In the genomic region with DNA sequence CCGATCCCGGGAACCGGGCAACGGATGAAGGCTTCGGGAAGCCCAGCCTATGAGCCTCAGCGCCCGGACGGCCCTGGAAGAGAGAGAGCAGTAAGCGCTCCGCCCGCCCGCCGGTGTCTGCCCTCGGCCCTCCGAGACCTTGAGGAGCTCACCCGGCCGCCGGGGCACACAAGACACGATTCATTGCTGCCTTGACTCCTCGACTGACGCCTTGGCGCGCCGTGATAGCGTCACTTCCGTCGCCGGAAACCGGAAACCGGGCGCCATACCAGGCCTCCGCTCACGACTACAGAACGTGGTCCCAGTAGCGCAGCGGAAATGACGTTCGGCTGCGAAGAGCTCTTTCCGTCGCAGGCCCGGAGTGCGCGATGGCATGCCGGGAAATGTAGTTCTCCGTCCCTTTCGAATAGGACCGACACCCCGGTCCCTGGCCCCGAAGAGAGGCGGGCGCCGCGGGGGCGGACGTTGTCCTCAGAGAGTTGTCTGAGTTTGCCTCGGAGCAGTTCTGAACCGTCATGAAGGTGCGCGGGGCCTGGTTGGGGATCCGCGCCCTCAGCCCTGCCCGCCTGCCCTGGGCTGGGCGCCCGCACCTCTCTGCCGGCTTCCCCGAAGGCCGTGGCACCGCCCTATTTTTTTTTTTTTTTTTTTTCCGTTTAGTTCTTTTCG, we compare ENCODE assay signal across 1 cellular context.
TF ChIP-seq lines count a peak whose summit lies in the region.

A gene (minus strand): TSS at position 208 of the 666 bp plus-strand sequence. CDS start 24 bp downstream, at position 184.

TF ChIP-seq in HepG2, 621 proteins besides CTCF, POLR2A, EP300 and RAD21 (continued from another document and continues in another):
- no peak for TF ChIP-seq PLRG1 (conservative IDR thresholded peaks at IDR 0.05)
- TF ChIP-seq NFE2L2 (IDR thresholded peaks at IDR 0.05; ENCODE audit: low read length): no peak
- TF ChIP-seq, protein P1, sequence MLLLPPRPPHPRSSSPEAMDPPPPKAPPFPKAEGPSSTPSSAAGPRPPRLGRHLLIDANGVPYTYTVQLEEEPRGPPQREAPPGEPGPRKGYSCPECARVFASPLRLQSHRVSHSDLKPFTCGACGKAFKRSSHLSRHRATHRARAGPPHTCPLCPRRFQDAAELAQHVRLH (CRISPR knock-in tag; IDR thresholded peaks at IDR 0.05; ENCODE audit: borderline replicate concordance, low read depth): peak; percentile 70; the same call in 1 of the 2 replicates
- TF ChIP-seq ZBTB42 (CRISPR knock-in tag; IDR thresholded peaks at IDR 0.05): no peak
- peak; percentile 91 for TF ChIP-seq KMT2A (CRISPR knock-in tag; IDR thresholded peaks at IDR 0.05)
- TF ChIP-seq ZNF660 (CRISPR knock-in tag; IDR thresholded peaks at IDR 0.05; ENCODE audit: borderline replicate concordance, low read depth): no peak
- no peak; the same call in 1 of the 2 replicates for TF ChIP-seq PHF21A (CRISPR knock-in tag; IDR thresholded peaks at IDR 0.05)
- no peak for TF ChIP-seq EHMT2 (IDR thresholded peaks at IDR 0.05; ENCODE audit: borderline replicate concordance, low read depth, low read length)
- no peak for TF ChIP-seq EED (CRISPR knock-in tag; IDR thresholded peaks at IDR 0.05)
- no peak for TF ChIP-seq ZSCAN22 (CRISPR knock-in tag; IDR thresholded peaks at IDR 0.05)
- TF ChIP-seq, protein P2, sequence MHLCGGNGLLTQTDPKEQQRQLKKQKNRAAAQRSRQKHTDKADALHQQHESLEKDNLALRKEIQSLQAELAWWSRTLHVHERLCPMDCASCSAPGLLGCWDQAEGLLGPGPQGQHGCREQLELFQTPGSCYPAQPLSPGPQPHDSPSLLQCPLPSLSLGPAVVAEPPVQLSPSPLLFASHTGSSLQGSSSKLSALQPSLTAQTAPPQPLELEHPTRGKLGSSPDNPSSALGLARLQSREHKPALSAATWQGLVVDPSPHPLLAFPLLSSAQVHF (CRISPR knock-in tag; IDR thresholded peaks at IDR 0.05): no peak
- TF ChIP-seq, protein P3, sequence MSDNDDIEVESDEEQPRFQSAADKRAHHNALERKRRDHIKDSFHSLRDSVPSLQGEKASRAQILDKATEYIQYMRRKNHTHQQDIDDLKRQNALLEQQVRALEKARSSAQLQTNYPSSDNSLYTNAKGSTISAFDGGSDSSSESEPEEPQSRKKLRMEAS (IDR thresholded peaks at IDR 0.05): peak; percentile 99
- TF ChIP-seq NFRKB (IDR thresholded peaks at IDR 0.05): no peak
- TF ChIP-seq ZFY (CRISPR knock-in tag; IDR thresholded peaks at IDR 0.05): peak; percentile 97
- TF ChIP-seq ZNF136 (CRISPR knock-in tag; IDR thresholded peaks at IDR 0.05; ENCODE audit: low read depth): 0 out of 2 replicates have a peak, but pooled peaks have one; percentile 59
- TF ChIP-seq, protein P4, sequence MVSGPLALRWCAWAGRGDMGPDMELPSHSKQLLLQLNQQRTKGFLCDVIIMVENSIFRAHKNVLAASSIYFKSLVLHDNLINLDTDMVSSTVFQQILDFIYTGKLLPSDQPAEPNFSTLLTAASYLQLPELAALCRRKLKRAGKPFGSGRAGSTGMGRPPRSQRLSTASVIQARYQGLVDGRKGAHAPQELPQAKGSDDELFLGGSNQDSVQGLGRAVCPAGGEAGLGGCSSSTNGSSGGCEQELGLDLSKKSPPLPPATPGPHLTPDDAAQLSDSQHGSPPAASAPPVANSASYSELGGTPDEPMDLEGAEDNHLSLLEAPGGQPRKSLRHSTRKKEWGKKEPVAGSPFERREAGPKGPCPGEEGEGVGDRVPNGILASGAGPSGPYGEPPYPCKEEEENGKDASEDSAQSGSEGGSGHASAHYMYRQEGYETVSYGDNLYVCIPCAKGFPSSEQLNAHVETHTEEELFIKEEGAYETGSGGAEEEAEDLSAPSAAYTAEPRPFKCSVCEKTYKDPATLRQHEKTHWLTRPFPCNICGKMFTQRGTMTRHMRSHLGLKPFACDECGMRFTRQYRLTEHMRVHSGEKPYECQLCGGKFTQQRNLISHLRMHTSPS (CRISPR knock-in tag; IDR thresholded peaks at IDR 0.05; ENCODE audit: low read depth): peak; percentile 61; the same call in 1 of the 2 replicates
- TF ChIP-seq, protein P5, sequence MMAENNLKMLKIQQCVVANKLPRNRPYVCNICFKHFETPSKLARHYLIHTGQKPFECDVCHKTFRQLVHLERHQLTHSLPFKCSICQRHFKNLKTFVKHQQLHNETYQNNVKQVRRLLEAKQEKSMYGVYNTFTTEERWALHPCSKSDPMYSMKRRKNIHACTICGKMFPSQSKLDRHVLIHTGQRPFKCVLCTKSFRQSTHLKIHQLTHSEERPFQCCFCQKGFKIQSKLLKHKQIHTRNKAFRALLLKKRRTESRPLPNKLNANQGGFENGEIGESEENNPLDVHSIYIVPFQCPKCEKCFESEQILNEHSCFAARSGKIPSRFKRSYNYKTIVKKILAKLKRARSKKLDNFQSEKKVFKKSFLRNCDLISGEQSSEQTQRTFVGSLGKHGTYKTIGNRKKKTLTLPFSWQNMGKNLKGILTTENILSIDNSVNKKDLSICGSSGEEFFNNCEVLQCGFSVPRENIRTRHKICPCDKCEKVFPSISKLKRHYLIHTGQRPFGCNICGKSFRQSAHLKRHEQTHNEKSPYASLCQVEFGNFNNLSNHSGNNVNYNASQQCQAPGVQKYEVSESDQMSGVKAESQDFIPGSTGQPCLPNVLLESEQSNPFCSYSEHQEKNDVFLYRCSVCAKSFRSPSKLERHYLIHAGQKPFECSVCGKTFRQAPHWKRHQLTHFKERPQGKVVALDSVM (CRISPR knock-in tag; IDR thresholded peaks at IDR 0.05): peak; percentile 37; the same call in 1 of the 2 replicates
- TF ChIP-seq ZNF33B (CRISPR knock-in tag; IDR thresholded peaks at IDR 0.05): no peak
- 0 out of 2 replicates have a peak, but pooled peaks have one; percentile 45 for TF ChIP-seq XBP1 (CRISPR knock-in tag; IDR thresholded peaks at IDR 0.05)
- peak; percentile 36; the same call in 1 of the 2 replicates for TF ChIP-seq RFX5 (IDR thresholded peaks at IDR 0.05; ENCODE audit: low read depth, low read length)
- peak; percentile 84 for TF ChIP-seq ASH2L (IDR thresholded peaks at IDR 0.05; ENCODE audit: insufficient read length, low read depth, low read length)
- peak; percentile 15; the same call in 1 of the 2 replicates for TF ChIP-seq ZFP36L1 (CRISPR knock-in tag; IDR thresholded peaks at IDR 0.05)
- TF ChIP-seq ZNF451 (CRISPR knock-in tag; IDR thresholded peaks at IDR 0.05): peak; percentile 77
- no peak for TF ChIP-seq ZNF557 (CRISPR knock-in tag; IDR thresholded peaks at IDR 0.05)
- no peak for TF ChIP-seq ZNF282 (IDR thresholded peaks at IDR 0.05; ENCODE audit: partially characterized antibody)
- no peak for TF ChIP-seq NR3C1 (CRISPR knock-in tag; IDR thresholded peaks at IDR 0.05)
- TF ChIP-seq ZNF430 (CRISPR knock-in tag; IDR thresholded peaks at IDR 0.05): peak; percentile 90; the same call in 1 of the 2 replicates
- TF ChIP-seq U2AF2 (IDR thresholded peaks at IDR 0.05; ENCODE audit: low read depth, low read length): no peak
- no peak for TF ChIP-seq FOSL1 (CRISPR knock-in tag; IDR thresholded peaks at IDR 0.05; ENCODE audit: borderline replicate concordance)
- peak; percentile 87; the same call in 1 of the 2 replicates for TF ChIP-seq SALL2 (CRISPR knock-in tag; IDR thresholded peaks at IDR 0.05)
- peak; percentile 75 for TF ChIP-seq SRSF1 (optimal IDR thresholded peaks at IDR 0.05; ENCODE audit: low read depth, low read length)
- no peak for TF ChIP-seq TCF7 (IDR thresholded peaks at IDR 0.05; ENCODE audit: low read depth)
- TF ChIP-seq, protein P6, sequence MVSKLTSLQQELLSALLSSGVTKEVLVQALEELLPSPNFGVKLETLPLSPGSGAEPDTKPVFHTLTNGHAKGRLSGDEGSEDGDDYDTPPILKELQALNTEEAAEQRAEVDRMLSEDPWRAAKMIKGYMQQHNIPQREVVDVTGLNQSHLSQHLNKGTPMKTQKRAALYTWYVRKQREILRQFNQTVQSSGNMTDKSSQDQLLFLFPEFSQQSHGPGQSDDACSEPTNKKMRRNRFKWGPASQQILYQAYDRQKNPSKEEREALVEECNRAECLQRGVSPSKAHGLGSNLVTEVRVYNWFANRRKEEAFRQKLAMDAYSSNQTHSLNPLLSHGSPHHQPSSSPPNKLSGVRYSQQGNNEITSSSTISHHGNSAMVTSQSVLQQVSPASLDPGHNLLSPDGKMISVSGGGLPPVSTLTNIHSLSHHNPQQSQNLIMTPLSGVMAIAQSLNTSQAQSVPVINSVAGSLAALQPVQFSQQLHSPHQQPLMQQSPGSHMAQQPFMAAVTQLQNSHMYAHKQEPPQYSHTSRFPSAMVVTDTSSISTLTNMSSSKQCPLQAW (CRISPR knock-in tag; IDR thresholded peaks at IDR 0.05): peak; percentile 86; the same call in 1 of the 2 replicates
- TF ChIP-seq NCOA5 (CRISPR knock-in tag; IDR thresholded peaks at IDR 0.05): no peak
- TF ChIP-seq KDM2A (CRISPR knock-in tag; IDR thresholded peaks at IDR 0.05; ENCODE audit: borderline replicate concordance, low read depth): peak; percentile 88; the same call in 1 of the 2 replicates
- TF ChIP-seq, protein P7, sequence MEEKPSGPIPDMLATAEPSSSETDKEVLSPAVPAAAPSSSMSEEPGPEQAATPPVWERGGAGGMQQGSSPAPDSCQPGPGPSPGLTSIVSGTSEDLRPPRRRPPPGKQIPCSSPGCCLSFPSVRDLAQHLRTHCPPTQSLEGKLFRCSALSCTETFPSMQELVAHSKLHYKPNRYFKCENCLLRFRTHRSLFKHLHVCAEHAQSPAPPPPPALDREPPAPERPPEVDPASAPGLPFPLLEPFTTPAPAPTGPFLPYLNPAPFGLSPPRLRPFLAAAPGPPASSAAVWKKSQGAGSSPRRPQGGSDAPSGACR (CRISPR knock-in tag; IDR thresholded peaks at IDR 0.05): peak; percentile 80
- TF ChIP-seq BHLHE40 (IDR thresholded peaks at IDR 0.05; ENCODE audit: low read length): peak; percentile 19; the same call in 1 of the 2 replicates
- TF ChIP-seq NFYB (CRISPR knock-in tag; IDR thresholded peaks at IDR 0.05): peak; percentile 53
- no peak for TF ChIP-seq SETDB1 (CRISPR knock-in tag; IDR thresholded peaks at IDR 0.05; ENCODE audit: borderline replicate concordance)
- no peak; the same call in 1 of the 2 replicates for TF ChIP-seq HOXD1 (CRISPR knock-in tag; IDR thresholded peaks at IDR 0.05)
- TF ChIP-seq YY1 (IDR thresholded peaks at IDR 0.05; ENCODE audit: insufficient read depth, insufficient replicate concordance, low read depth, low read length): peak; percentile 92
- no peak for TF ChIP-seq ZNF567 (CRISPR knock-in tag; IDR thresholded peaks at IDR 0.05; ENCODE audit: borderline replicate concordance)
- no peak for TF ChIP-seq ARNT (IDR thresholded peaks at IDR 0.05)
- TF ChIP-seq HMG20A (CRISPR knock-in tag; IDR thresholded peaks at IDR 0.05; ENCODE audit: borderline replicate concordance): no peak
- TF ChIP-seq NFKB2 (CRISPR knock-in tag; IDR thresholded peaks at IDR 0.05; ENCODE audit: borderline replicate concordance): peak; percentile 66; the same call in 1 of the 2 replicates
- TF ChIP-seq ZNF589 (CRISPR knock-in tag; conservative IDR thresholded peaks at IDR 0.05): 0 out of 2 replicates have a peak, but pooled peaks have one; percentile 23
- 0 out of 2 replicates have a peak, but pooled peaks have one; percentile 64 for TF ChIP-seq ZNF30 (CRISPR knock-in tag; IDR thresholded peaks at IDR 0.05)
- TF ChIP-seq CEBPB (IDR thresholded peaks at IDR 0.05; ENCODE audit: borderline replicate concordance, low read depth, low read length): no peak
- TF ChIP-seq, protein P8, sequence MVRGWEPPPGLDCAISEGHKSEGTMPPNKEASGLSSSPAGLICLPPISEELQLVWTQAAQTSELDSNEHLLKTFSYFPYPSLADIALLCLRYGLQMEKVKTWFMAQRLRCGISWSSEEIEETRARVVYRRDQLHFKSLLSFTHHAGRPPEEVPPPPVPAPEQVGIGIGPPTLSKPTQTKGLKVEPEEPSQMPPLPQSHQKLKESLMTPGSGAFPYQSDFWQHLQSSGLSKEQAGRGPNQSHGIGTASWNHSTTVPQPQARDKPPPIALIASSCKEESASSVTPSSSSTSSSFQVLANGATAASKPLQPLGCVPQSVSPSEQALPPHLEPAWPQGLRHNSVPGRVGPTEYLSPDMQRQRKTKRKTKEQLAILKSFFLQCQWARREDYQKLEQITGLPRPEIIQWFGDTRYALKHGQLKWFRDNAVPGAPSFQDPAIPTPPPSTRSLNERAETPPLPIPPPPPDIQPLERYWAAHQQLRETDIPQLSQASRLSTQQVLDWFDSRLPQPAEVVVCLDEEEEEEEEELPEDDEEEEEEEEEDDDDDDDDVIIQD (CRISPR knock-in tag; IDR thresholded peaks at IDR 0.05; ENCODE audit: low read depth): no peak
- TF ChIP-seq RARG (CRISPR knock-in tag; IDR thresholded peaks at IDR 0.05; ENCODE audit: low read depth): 0 out of 2 replicates have a peak, but pooled peaks have one; percentile 58
- no peak for TF ChIP-seq ZNF782 (CRISPR knock-in tag; IDR thresholded peaks at IDR 0.05; ENCODE audit: borderline replicate concordance)
- TF ChIP-seq SIN3A (IDR thresholded peaks at IDR 0.05; ENCODE audit: borderline replicate concordance, low read depth, low read length): 0 out of 2 replicates have a peak, but pooled peaks have one; percentile 88
- peak; percentile 99 for TF ChIP-seq CREB1 (IDR thresholded peaks at IDR 0.05)
- TF ChIP-seq CREB1 (CRISPR knock-in tag; IDR thresholded peaks at IDR 0.05): peak; percentile 100
- no peak for TF ChIP-seq MYNN (CRISPR knock-in tag; IDR thresholded peaks at IDR 0.05; ENCODE audit: low read depth)
- TF ChIP-seq HNF4G (IDR thresholded peaks at IDR 0.05; ENCODE audit: borderline replicate concordance, low read depth, low read length): no peak
- TF ChIP-seq HNF4G (CRISPR knock-in tag; IDR thresholded peaks at IDR 0.05; ENCODE audit: borderline replicate concordance, low read depth): peak; percentile 48; the same call in 1 of the 2 replicates
